1 cellular context compared by ENCODE assay signal in the genomic region with DNA sequence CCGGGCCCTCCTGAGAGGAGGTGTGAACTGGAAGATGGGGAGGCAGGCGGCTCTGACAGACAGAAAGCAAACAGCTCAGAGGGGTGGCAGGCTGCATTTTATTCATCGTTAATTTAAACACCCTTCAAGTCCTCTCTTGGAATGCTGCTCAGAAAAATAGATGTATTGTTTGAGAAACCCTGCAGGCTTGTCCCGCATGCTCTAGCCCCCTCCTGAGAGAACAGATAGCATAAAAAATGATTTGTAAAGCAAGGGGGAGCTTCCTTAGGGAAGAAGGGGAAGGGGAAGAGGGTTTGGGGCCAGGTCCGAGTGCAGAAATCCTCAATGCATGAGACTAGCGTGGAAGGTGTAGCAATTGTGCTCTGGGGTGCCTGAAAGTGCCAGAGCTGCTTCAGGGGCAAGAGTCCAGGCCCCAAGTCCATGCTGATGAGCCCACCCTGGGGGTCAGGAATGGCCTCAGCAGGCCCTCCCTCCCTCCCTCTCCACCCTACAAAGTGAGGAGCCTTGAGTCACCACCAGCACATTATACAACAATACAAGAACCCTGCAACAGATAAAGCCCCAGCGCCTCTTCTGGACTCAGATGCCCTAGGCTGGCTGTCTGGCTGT.
TF ChIP-seq lines count a peak whose summit lies in the region.

No MANE protein-coding gene starts in this region.

TF ChIP-seq in WTC11, 78 proteins besides CTCF, POLR2A, EP300 and RAD21 (continued from another document):
- TF ChIP-seq ATF2 (CRISPR knock-in tag; IDR thresholded peaks at IDR 0.05; ENCODE audit: borderline replicate concordance, low read depth): no peak
- no peak for TF ChIP-seq ESRRA (CRISPR knock-in tag; IDR thresholded peaks at IDR 0.05; ENCODE audit: borderline replicate concordance)
